In the genomic region with DNA sequence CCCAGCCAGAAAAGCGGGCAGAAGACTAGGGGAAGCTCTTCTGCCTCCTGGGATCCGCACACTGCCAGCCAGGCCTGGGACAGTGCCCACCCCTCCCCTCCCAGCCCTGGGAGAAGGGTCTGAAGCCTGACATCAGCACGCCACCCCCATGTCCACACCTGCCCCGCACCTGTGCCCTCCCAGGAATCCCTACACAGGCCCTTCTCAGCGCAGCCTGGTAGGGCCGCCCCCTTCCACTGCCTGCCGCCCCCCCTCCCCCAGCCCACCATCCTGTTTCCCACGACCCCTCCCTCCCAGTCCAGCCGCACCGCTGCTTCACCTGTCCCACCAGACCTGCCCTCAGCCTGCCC, we compare ENCODE assay signal across 14 cellular contexts. TPM values are rescaled to one million over a fixed set of nuclear protein-coding genes. Genes with fewer than 3 reads are reported as not detected.
DNase-seq lines count a peak whose midpoint lies in the region; ATAC-seq, FAIRE-seq and TF ChIP-seq lines count a peak whose summit lies in the region.
"Had no signal": no experiment of that assay in that cellular context is flagged by ENCODE, and none has a peak within 500 bp of the region (broad histone marks: within the 10 kb centered on the region; RNA-seq: fewer than 3 reads in every experiment).

No MANE protein-coding gene starts in this region.

- H3K4me3 ChIP-seq in breast epithelium (peak overlapping the region in 2 of 3 donors; percentile 24 to 54), mammary epithelial cell (replicated peaks in 1 of 3; ENCODE audit: insufficient read depth in 1 of 3, low read depth in 2 of 3, low read length in 3 of 3) (no peak overlapping the region), WERI-Rb-1 (ENCODE audit: low read depth, low read length) (peak overlapping the region; percentile 52), HepG2 (replicated peaks in 1 of 3; ENCODE audit: insufficient read depth in 1 of 3, low read depth in 2 of 3, low read length in 3 of 3) (peak overlapping the region; percentile 53 to 75 (median 56); a peak in 4 of 6 replicates), smooth muscle cell (peak overlapping the region; percentile 37)
- H3K4me3 ChIP-seq: thyroid gland had no signal

- H3F3A ChIP-seq in smooth muscle cell (ENCODE audit: low read depth), result no peaks in the 10 kb centered on the region

- no peak for FAIRE-seq in HepG2 (lab: Jason Lieb, UNC)

- H3K36me3 ChIP-seq in breast epithelium, result no peaks in the 10 kb centered on the region
- H3K36me3 ChIP-seq in mammary epithelial cell (ENCODE audit: insufficient read depth, low read length), result no peaks in the 10 kb centered on the region
- no peaks in the 10 kb centered on the region for H3K36me3 ChIP-seq in WERI-Rb-1
- H3K36me3 ChIP-seq in HepG2 (replicated peaks in 1 of 2; ENCODE audit: control insufficient read depth in 1 of 2, insufficient read depth in 2 of 2, low read length in 2 of 2), result no peaks in the 10 kb centered on the region
- H3K36me3 ChIP-seq in smooth muscle cell (ENCODE audit: low read depth), result no peaks in the 10 kb centered on the region
- H3K36me3 ChIP-seq: thyroid gland had no signal

- H4K20me1 ChIP-seq in mammary epithelial cell (ENCODE audit: insufficient read depth, low read length), result no peaks in the 10 kb centered on the region
- no peaks in the 10 kb centered on the region for H4K20me1 ChIP-seq in HepG2 (ENCODE audit: insufficient read depth, low read length)
- H4K20me1 ChIP-seq in smooth muscle cell (ENCODE audit: low read depth), result no peaks in the 10 kb centered on the region

- whole genome bisulfite sequencing in mammary epithelial cell (ENCODE audit: low coverage, missing lambda C conversion rate), result 30% methylated on average over 6 of the region's 10 CpGs
- 22% methylated on average over 8 of the region's 10 CpGs for WGBS in HepG2 (ENCODE audit: low lambda C conversion rate)
- WGBS in smooth muscle cell (ENCODE audit: low lambda C conversion rate), result 56% methylated on average over 3 of the region's 10 CpGs

- H3K9me3 ChIP-seq in breast epithelium (no peaks in the 10 kb centered on the region), mammary epithelial cell (replicated peaks; ENCODE audit: insufficient read depth, low read length) (no peaks in the 10 kb centered on the region), WERI-Rb-1 (ENCODE audit: severe bottlenecking) (no peaks in the 10 kb centered on the region), HepG2 (ENCODE audit: low read length) (no peaks in the 10 kb centered on the region), smooth muscle cell (replicated peaks; ENCODE audit: low read depth) (no peaks in the 10 kb centered on the region)
- H3K9me3 ChIP-seq: thyroid gland had no signal

- in situ Hi-C loops in mammary epithelial cell (cut with MboI; ENCODE audit: low sequenced_read_pairs in 2 of 2) (no loop called here), HepG2 (cut with HindIII; ENCODE audit: extremely low pct_ligation_motif_present, low pct_unique_long_range_greater_than_20kb) (no loop called here)

- H3K79me2 ChIP-seq in mammary epithelial cell (ENCODE audit: insufficient read depth, low read length), result no peaks in the 10 kb centered on the region
- no peaks in the 10 kb centered on the region for H3K79me2 ChIP-seq in HepG2 (ENCODE audit: insufficient read depth, low read length)
- H3K79me2 ChIP-seq in smooth muscle cell (ENCODE audit: low read depth), result no peaks in the 10 kb centered on the region

- intact Hi-C loops in breast epithelium (cut with DNase I; ENCODE audit: low total_unique reads) (no loop called here), mammary epithelial cell (cut with micrococcal nuclease) (no loop called here), HepG2 (cut with micrococcal nuclease; ENCODE audit: unreplicated experiment) (loop anchor here (5.0 to 10.0 kb wide), 5 partner anchors 36 to 246 kb away; partner anchors contain the start of genes CBX2, CBX4 and CBX8)

- CTCF ChIA-PET in mammary epithelial cell (lab: Charles Lee; ENCODE audit: low non-redundant PET) (interaction anchor here (0.5 kb wide), 1 partner anchor 262 kb away, joined by 4 read pairs; no protein-coding TSS in a partner anchor), HepG2 (lab: Yijun Ruan, JAX; ENCODE audit: low intra/inter-chr PET ratio, low total read pairs) (interaction anchor here (1.3 kb wide), 1 partner anchor 94 kb away, joined by 4 read pairs; no protein-coding TSS in a partner anchor)

- no peak for ATAC-seq in HepG2
- no peak for ATAC-seq in GM21619 (IDR thresholded peaks at IDR 0.05; ENCODE audit: unreplicated experiment)

- BruUV-seq in mammary epithelial cell (replicated peaks; lab: Mats Ljungman, UMichigan), result no TSS peak
- no TSS peak for BruUV-seq in HepG2 (replicated peaks; lab: Mats Ljungman, UMichigan)

- H2AFZ ChIP-seq in mammary epithelial cell (ENCODE audit: low read depth, low read length) (no peak overlapping the region), HepG2 (ENCODE audit: low read length) (no peak overlapping the region), smooth muscle cell (ENCODE audit: low read depth) (no peak overlapping the region)

- H3K27me3 ChIP-seq in breast epithelium, result peaks cover 6 to 44% of the 10 kb centered on the region in 2 donors
- H3K27me3 ChIP-seq in mammary epithelial cell (ENCODE audit: insufficient read depth, low read length), result no peaks in the 10 kb centered on the region
- peaks cover 1% of the 10 kb centered on the region for H3K27me3 ChIP-seq in WERI-Rb-1 (ENCODE audit: insufficient read depth, low read depth, severe bottlenecking)
- peaks cover 6 to 7% of the 10 kb centered on the region in 2 experiments; a peak in 3 of 5 replicates for H3K27me3 ChIP-seq in HepG2 (ENCODE audit: control insufficient read depth in 1 of 2, insufficient read depth in 2 of 2, low read length in 2 of 2)
- peaks cover 35% of the 10 kb centered on the region for H3K27me3 ChIP-seq in smooth muscle cell (ENCODE audit: low read depth)
- H3K27me3 ChIP-seq: thyroid gland had no signal

- TF ChIP-seq RAD21 in HepG2 (CRISPR knock-in tag; IDR thresholded peaks at IDR 0.05), result no peak

- H3K27ac ChIP-seq in breast epithelium (no peak overlapping the region), mammary epithelial cell (ENCODE audit: insufficient read depth, low read depth, low read length) (no peak overlapping the region), WERI-Rb-1 (no peak overlapping the region), HepG2 (ENCODE audit: extremely low read length, insufficient read depth, low read length) (no peak overlapping the region), smooth muscle cell (ENCODE audit: low read depth) (no peak overlapping the region)
- H3K27ac ChIP-seq: thyroid gland had no signal

- POLR2A ChIA-PET in HepG2 (lab: Yijun Ruan, JAX), result interaction anchor here (1.5 to 5.4 kb wide), 13 partner anchors 8 to 252 kb away, joined by 4 to 46 read pairs (median 8); partner anchors contain the start of genes CBX4 and CBX8

- H3K4me1 ChIP-seq in breast epithelium (peaks cover 0 to 6% of the 10 kb centered on the region in 2 donors), mammary epithelial cell (ENCODE audit: insufficient read depth, low read length) (peaks cover 6% of the 10 kb centered on the region), HepG2 (ENCODE audit: insufficient read depth, low read length) (peaks cover 88% of the 10 kb centered on the region), smooth muscle cell (ENCODE audit: low read depth) (peaks cover 3% of the 10 kb centered on the region)

- TF ChIP-seq CTCF in breast epithelium (IDR thresholded peaks at IDR 0.05), result no peak
- TF ChIP-seq CTCF in mammary epithelial cell (conservative IDR thresholded peaks at IDR 0.05 in 1 of 2, IDR thresholded peaks at IDR 0.05 in 1 of 2; ENCODE audit: extremely low read depth in 1 of 2, insufficient read depth in 1 of 2, low read depth in 1 of 2, low read length in 2 of 2), result no peak
- no peak for TF ChIP-seq CTCF in WERI-Rb-1 (IDR thresholded peaks at IDR 0.05; ENCODE audit: low read depth, low read length)
- TF ChIP-seq CTCF in HepG2 (CRISPR knock-in tag; IDR thresholded peaks at IDR 0.05), result no peak
- no peak for TF ChIP-seq CTCF in smooth muscle cell (IDR thresholded peaks at IDR 0.05; ENCODE audit: borderline replicate concordance, insufficient read depth, poor library complexity, severe bottlenecking)

- no peak for TF ChIP-seq EP300 in HepG2 (IDR thresholded peaks at IDR 0.05; ENCODE audit: low read depth in 2 of 2, low read length in 2 of 2)
- no peak for TF ChIP-seq EP300 in HepG2 (CRISPR knock-in tag; IDR thresholded peaks at IDR 0.05; ENCODE audit: borderline replicate concordance)

- DNase-seq in breast epithelium (ENCODE audit: low spot score in 2 of 2) (no peak), mammary epithelial cell (no peak), WERI-Rb-1 (no peak), HepG2 (ENCODE audit: low spot score) (no peak), smooth muscle cell (lab: John Stamatoyannopoulos, UW; ENCODE audit: unreplicated experiment) (no peak)
- DNase-seq in activated T-cell treated with anti-CD3 and anti-CD28 coated beads, Interleukin-2, amount 50 U/mL, for 1 hour, result no peak
- no peak for DNase-seq in stimulated activated CD4-positive, alpha-beta T cell treated with anti-CD3 and anti-CD28 coated beads, Interleukin-2, amount 100 ng/mL, for 48 hours
- DNase-seq: NCI-H2029 treated with DMSO at 0.1 percent for 48 hours had no signal

- H3K4me2 ChIP-seq in mammary epithelial cell (ENCODE audit: insufficient read depth, low read depth, low read length) (no peak overlapping the region), HepG2 (ENCODE audit: low read depth, low read length) (peak overlapping the region; percentile 96), smooth muscle cell (peak overlapping the region; percentile 79)

- dilution Hi-C loops in mammary epithelial cell (cut with HindIII; ENCODE audit: low sequenced_read_pairs), result no loop called here

- H3K9ac ChIP-seq in mammary epithelial cell (ENCODE audit: insufficient read depth, low read length) (no peak overlapping the region), HepG2 (ENCODE audit: insufficient read depth, low read depth, low read length) (0 out of 2 replicates have a peak overlapping the region, but pooled peaks have one; percentile 21), smooth muscle cell (ENCODE audit: low read depth) (no peak overlapping the region)

- TF ChIP-seq POLR2A in breast epithelium (IDR thresholded peaks at IDR 0.05) (no peak), HepG2 (IDR thresholded peaks at IDR 0.05; ENCODE audit: insufficient read depth in 1 of 2, low read depth in 2 of 2, low read length in 2 of 2) (no peak)

RNA-seq across cellular contexts. Expression of gene ENPP7, which starts 10.6 kb away (rescaled TPM):
- total RNA-seq in breast epithelium, result not detected
- not detected for total RNA-seq in mammary epithelial cell
- polyA plus RNA-seq in mammary epithelial cell, result not detected
- not detected for polyA minus RNA-seq in mammary epithelial cell
- total RNA-seq in HepG2 (2016; rRNA removed; fragmentation: Illumina TruSeq; extraction: Trizol), result 0.76 and 2.2 TPM in 2 replicates
- 0.30 TPM in 1 of 2 replicates, not detected in the other for total RNA-seq in HepG2 (2016; cell fraction: cytosol; rRNA removed; fragmentation: Illumina TruSeq; extraction: Trizol; ENCODE audit: low read depth)
- 0.54 and 2.3 TPM in 2 replicates for total RNA-seq in HepG2 (2016; cell fraction: insoluble cytoplasmic fraction; rRNA removed; fragmentation: Illumina TruSeq; extraction: Trizol)
- 0.28 and 0.41 TPM in 2 replicates for total RNA-seq in HepG2 (2016; cell fraction: membrane; rRNA removed; fragmentation: Illumina TruSeq; extraction: Trizol)
- total RNA-seq in HepG2 (2016; cell fraction: nucleus; rRNA removed; fragmentation: Illumina TruSeq; extraction: Trizol), result 3.2 and 3.4 TPM in 2 replicates
- polyA plus RNA-seq in HepG2 (2011; rRNA removed), result 1.1 and 2.2 TPM in 2 replicates
- 1.2 and 1.3 TPM in 2 replicates for polyA plus RNA-seq in HepG2 (2011; cell fraction: cytosol; rRNA removed)
- 5.5 and 5.6 TPM in 2 replicates for polyA plus RNA-seq in HepG2 (2011; cell fraction: nucleus; rRNA removed)
- polyA plus RNA-seq in HepG2 (2012), result 1.7 and 2.5 TPM in 2 replicates
- polyA plus RNA-seq in HepG2 (2016; cell fraction: cytosol; fragmentation: Illumina TruSeq; extraction: Trizol; ENCODE audit: low read depth), result 0.20 and 0.24 TPM in 2 replicates
- 0.19 and 0.36 TPM in 2 replicates for polyA plus RNA-seq in HepG2 (2016; cell fraction: insoluble cytoplasmic fraction; fragmentation: Illumina TruSeq; extraction: Trizol; ENCODE audit: low read depth)
- 0.15 and 0.29 TPM in 2 replicates for polyA plus RNA-seq in HepG2 (2016; cell fraction: membrane; fragmentation: Illumina TruSeq; extraction: Trizol; ENCODE audit: low read depth)
- polyA plus RNA-seq in HepG2 (2016; cell fraction: nucleus; fragmentation: Illumina TruSeq; extraction: Trizol; ENCODE audit: insufficient read depth, low read depth), result 1.4 and 2.3 TPM in 2 replicates
- polyA minus RNA-seq in HepG2 (2011; rRNA and poly(A)+ RNA removed; ENCODE audit: low replicate concordance), result 6.6 TPM in 1 of 2 replicates, not detected in the other
- 0.79 and 1.1 TPM in 2 replicates for polyA minus RNA-seq in HepG2 (2011; cell fraction: cytosol; rRNA and poly(A)+ RNA removed)
- polyA minus RNA-seq in HepG2 (2011; cell fraction: nucleus; rRNA and poly(A)+ RNA removed), result 10.6 and 12.7 TPM in 2 replicates
- not detected in 2 replicates for total RNA-seq in smooth muscle cell
- polyA plus RNA-seq in smooth muscle cell, result not detected in 2 replicates
- total RNA-seq: cerebellum, fibroblast of villous mesenchyme, Right ventricle myocardium superior, thyroid gland had no signal
- polyA plus RNA-seq: CD14-positive monocyte had no signal

RNA-seq across cellular contexts. Expression of gene CBX2, which starts 36.6 kb away (rescaled TPM):
- total RNA-seq in breast epithelium (1 to 10 TPM; 1.2 to 2.2 (median 2.0) TPM), mammary epithelial cell (1 to 10 TPM in 1 of 2 donors, under 1 TPM in 1; 0.67 to 3.8 TPM), HepG2 (2016; rRNA removed; fragmentation: Illumina TruSeq; extraction: Trizol) (13.0 and 14.5 TPM in 2 replicates), smooth muscle cell (4.0 and 7.3 TPM in 2 replicates)
- polyA plus RNA-seq in mammary epithelial cell (3.6 TPM), HepG2 (2011; rRNA removed) (31.1 and 40.2 TPM in 2 replicates), smooth muscle cell (10.1 and 11.0 TPM in 2 replicates)
- 1.4 TPM for polyA minus RNA-seq in mammary epithelial cell
- total RNA-seq in HepG2 (2016; cell fraction: cytosol; rRNA removed; fragmentation: Illumina TruSeq; extraction: Trizol; ENCODE audit: low read depth), result 6.8 and 7.5 TPM in 2 replicates
- total RNA-seq in HepG2 (2016; cell fraction: insoluble cytoplasmic fraction; rRNA removed; fragmentation: Illumina TruSeq; extraction: Trizol), result 11.8 and 15.7 TPM in 2 replicates
- 9.1 and 10.9 TPM in 2 replicates for total RNA-seq in HepG2 (2016; cell fraction: membrane; rRNA removed; fragmentation: Illumina TruSeq; extraction: Trizol)
- 11.8 and 14.3 TPM in 2 replicates for total RNA-seq in HepG2 (2016; cell fraction: nucleus; rRNA removed; fragmentation: Illumina TruSeq; extraction: Trizol)
- polyA plus RNA-seq in HepG2 (2011; cell fraction: cytosol; rRNA removed), result 25.9 and 34.2 TPM in 2 replicates
- 90.7 and 95.7 TPM in 2 replicates for polyA plus RNA-seq in HepG2 (2011; cell fraction: nucleus; rRNA removed)
- polyA plus RNA-seq in HepG2 (2012), result 41.2 and 46.2 TPM in 2 replicates
- polyA plus RNA-seq in HepG2 (2016; cell fraction: cytosol; fragmentation: Illumina TruSeq; extraction: Trizol; ENCODE audit: low read depth), result 4.2 and 5.6 TPM in 2 replicates
- 9.1 and 12.0 TPM in 2 replicates for polyA plus RNA-seq in HepG2 (2016; cell fraction: insoluble cytoplasmic fraction; fragmentation: Illumina TruSeq; extraction: Trizol; ENCODE audit: low read depth)
- 3.9 and 6.0 TPM in 2 replicates for polyA plus RNA-seq in HepG2 (2016; cell fraction: membrane; fragmentation: Illumina TruSeq; extraction: Trizol; ENCODE audit: low read depth)
- polyA plus RNA-seq in HepG2 (2016; cell fraction: nucleus; fragmentation: Illumina TruSeq; extraction: Trizol; ENCODE audit: insufficient read depth, low read depth), result 18.6 and 21.1 TPM in 2 replicates
- polyA minus RNA-seq in HepG2 (2011; rRNA and poly(A)+ RNA removed; ENCODE audit: low replicate concordance), result 42.9 and 69.2 TPM in 2 replicates
- 31.2 and 31.6 TPM in 2 replicates for polyA minus RNA-seq in HepG2 (2011; cell fraction: cytosol; rRNA and poly(A)+ RNA removed)
- polyA minus RNA-seq in HepG2 (2011; cell fraction: nucleus; rRNA and poly(A)+ RNA removed), result 17.8 and 22.4 TPM in 2 replicates

RNA-seq across cellular contexts. Expression of gene CBX8, which starts 55.5 kb away (rescaled TPM):
- total RNA-seq in breast epithelium, result 1 to 10 TPM; 1.9 to 9.2 (median 6.7) TPM
- 1 to 10 TPM; 4.5 to 5.4 TPM for total RNA-seq in mammary epithelial cell
- polyA plus RNA-seq in mammary epithelial cell, result 0.34 TPM
- polyA minus RNA-seq in mammary epithelial cell, result not detected
- 12.0 and 12.6 TPM in 2 replicates for total RNA-seq in HepG2 (2016; rRNA removed; fragmentation: Illumina TruSeq; extraction: Trizol)
- total RNA-seq in HepG2 (2016; cell fraction: cytosol; rRNA removed; fragmentation: Illumina TruSeq; extraction: Trizol; ENCODE audit: low read depth), result 1.3 and 2.4 TPM in 2 replicates
- total RNA-seq in HepG2 (2016; cell fraction: insoluble cytoplasmic fraction; rRNA removed; fragmentation: Illumina TruSeq; extraction: Trizol), result 12.8 and 13.5 TPM in 2 replicates
- total RNA-seq in HepG2 (2016; cell fraction: membrane; rRNA removed; fragmentation: Illumina TruSeq; extraction: Trizol), result 4.8 and 5.6 TPM in 2 replicates
- 5.7 and 8.6 TPM in 2 replicates for total RNA-seq in HepG2 (2016; cell fraction: nucleus; rRNA removed; fragmentation: Illumina TruSeq; extraction: Trizol)
- 0.34 and 0.76 TPM in 2 replicates for polyA plus RNA-seq in HepG2 (2011; rRNA removed)
- 0.72 and 0.99 TPM in 2 replicates for polyA plus RNA-seq in HepG2 (2011; cell fraction: cytosol; rRNA removed)
- polyA plus RNA-seq in HepG2 (2011; cell fraction: nucleus; rRNA removed), result 3.4 and 5.0 TPM in 2 replicates
- polyA plus RNA-seq in HepG2 (2012), result 7.4 and 7.7 TPM in 2 replicates
- polyA plus RNA-seq in HepG2 (2016; cell fraction: cytosol; fragmentation: Illumina TruSeq; extraction: Trizol; ENCODE audit: low read depth), result 0.54 and 0.80 TPM in 2 replicates
- 10.9 and 11.0 TPM in 2 replicates for polyA plus RNA-seq in HepG2 (2016; cell fraction: insoluble cytoplasmic fraction; fragmentation: Illumina TruSeq; extraction: Trizol; ENCODE audit: low read depth)
- polyA plus RNA-seq in HepG2 (2016; cell fraction: membrane; fragmentation: Illumina TruSeq; extraction: Trizol; ENCODE audit: low read depth), result 1.4 TPM in 2 replicates
- polyA plus RNA-seq in HepG2 (2016; cell fraction: nucleus; fragmentation: Illumina TruSeq; extraction: Trizol; ENCODE audit: insufficient read depth, low read depth), result 15.7 and 18.7 TPM in 2 replicates
- 1.2 and 1.6 TPM in 2 replicates for polyA minus RNA-seq in HepG2 (2011; rRNA and poly(A)+ RNA removed; ENCODE audit: low replicate concordance)
- polyA minus RNA-seq in HepG2 (2011; cell fraction: cytosol; rRNA and poly(A)+ RNA removed), result 1.8 and 1.9 TPM in 2 replicates
- polyA minus RNA-seq in HepG2 (2011; cell fraction: nucleus; rRNA and poly(A)+ RNA removed), result 0.77 and 0.87 TPM in 2 replicates
- 1.9 and 2.6 TPM in 2 replicates for total RNA-seq in smooth muscle cell
- polyA plus RNA-seq in smooth muscle cell, result 4.3 and 9.0 TPM in 2 replicates

Comparison
In these comparisons a context has a peak if more than half of its experiments do, and no peak if none do; other contexts are left out.
1. H3K4me3 ChIP-seq: peak in breast epithelium (2 of 3), WERI-Rb-1 (single experiment), HepG2 (3 of 3) and smooth muscle cell (single experiment); none in mammary epithelial cell (0 of 3).